13 cellular contexts compared by ENCODE assay signal in the genomic region with DNA sequence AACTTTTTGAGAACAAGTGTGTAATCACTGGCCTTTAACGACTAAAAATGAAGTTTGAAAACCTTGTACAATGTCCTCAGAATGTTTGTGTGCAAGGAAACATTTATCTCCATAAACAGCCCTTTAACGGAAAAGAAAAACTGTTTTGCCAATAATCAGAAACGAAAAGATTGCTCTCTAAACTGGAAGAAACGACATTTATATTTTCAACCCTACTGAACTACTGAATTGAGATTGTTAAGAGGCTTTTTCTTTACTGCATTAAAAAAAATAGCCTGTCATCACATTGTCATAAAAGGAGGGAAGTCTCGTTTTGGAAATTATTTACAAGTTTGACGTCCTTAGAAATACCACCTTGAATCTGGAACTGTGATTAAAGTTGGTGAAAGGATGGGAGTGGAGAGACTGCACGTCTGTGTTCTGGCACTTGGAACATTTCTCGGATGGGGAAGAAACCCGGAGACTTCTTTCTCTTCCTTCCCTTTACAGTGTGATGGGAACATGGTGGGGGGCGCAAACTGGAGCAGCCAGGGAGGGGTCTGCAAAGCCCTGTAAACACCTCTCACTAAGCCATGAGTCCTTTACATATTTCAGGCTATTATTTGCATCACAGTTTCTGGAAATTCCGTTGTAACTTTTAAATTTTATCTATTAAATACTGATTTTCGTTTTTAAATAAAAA.
A peak's percentile ranks its signal among the peaks of the same experiment; 100 is the strongest.
DNase-seq lines count a peak whose midpoint lies in the region; ATAC-seq, FAIRE-seq and TF ChIP-seq lines count a peak whose summit lies in the region.
"Had no signal": no experiment of that assay in that cellular context is flagged by ENCODE, and none has a peak within 500 bp of the region (broad histone marks: within the 10 kb centered on the region; RNA-seq: fewer than 3 reads in every experiment).

No MANE protein-coding gene starts in this region.

- ATAC-seq in K562, result no peak
- ATAC-seq in GM18867 (IDR thresholded peaks at IDR 0.05; ENCODE audit: unreplicated experiment), result no peak

- POLR2A ChIA-PET in K562 (lab: Yijun Ruan, JAX), result no interaction called here
- POLR2A ChIA-PET in CD8-positive, alpha-beta memory T cell (lab: Charles Lee), result no interaction called here

- no peak overlapping the region for H2AFZ ChIP-seq in K562 (ENCODE audit: low read depth, low read length)

- intact Hi-C loops in K562 (cut with micrococcal nuclease), result no loop called here

- H3K36me3 ChIP-seq in K562 (ENCODE audit: control insufficient read depth, insufficient read depth, low read length), result no peaks in the 10 kb centered on the region
- no peaks in the 10 kb centered on the region for H3K36me3 ChIP-seq in CD8-positive, alpha-beta memory T cell (ENCODE audit: insufficient read depth, low read length)

- no peak overlapping the region for H3K4me2 ChIP-seq in K562 (ENCODE audit: insufficient read depth, low read length)

- peaks cover 44 to 89% of the 10 kb centered on the region in 2 donors for H3K27me3 Mint-ChIP-seq in CD8-positive, alpha-beta memory T cell

- 0% methylated on average over 12 of the region's 12 CpGs for WGBS in K562 (ENCODE audit: insufficient coverage, low coverage, missing lambda C conversion rate)

- CTCF ChIA-PET in K562 (lab: Yijun Ruan, JAX; ENCODE audit: low intra/inter-chr PET ratio), result no interaction called here
- CTCF ChIA-PET in CD8-positive, alpha-beta memory T cell (lab: Charles Lee), result no interaction called here

- no peak overlapping the region for H3K4me3 ChIP-seq in K562
- H3K4me3 ChIP-seq in CD8-positive, alpha-beta memory T cell (ENCODE audit: low read length), result no peak overlapping the region

- no peak for TF ChIP-seq CTCF in K562 (IDR thresholded peaks at IDR 0.05 in 2 of 3, conservative IDR thresholded peaks at IDR 0.05 in 1 of 3; ENCODE audit: insufficient read depth in 2 of 3, low read depth in 1 of 3, low read length in 3 of 3)

- in situ Hi-C loops in K562 (cut with MboI), result no loop called here

- H3K36me3 Mint-ChIP-seq in CD8-positive, alpha-beta memory T cell, result peaks cover 0 to 4% (median 0%) of the 10 kb centered on the region in 3 donors

- H3K27ac ChIP-seq in K562 (ENCODE audit: extremely low read depth, low read depth, low read length), result no peak overlapping the region
- H3K27ac ChIP-seq in CD8-positive, alpha-beta memory T cell (ENCODE audit: low read depth, low read length), result no peak overlapping the region

- peaks cover 40 to 42% of the 10 kb centered on the region in 2 experiments for H3K27me3 ChIP-seq in K562 (ENCODE audit: control insufficient read depth in 2 of 2, insufficient read depth in 2 of 2, low read length in 2 of 2)
- peaks cover 10% of the 10 kb centered on the region for H3K27me3 ChIP-seq in CD8-positive, alpha-beta memory T cell (ENCODE audit: insufficient read depth, low read length, poor library complexity, severe bottlenecking)

- peaks cover 0 to 7% (median 0%) of the 10 kb centered on the region in 5 donors for H3K9me3 Mint-ChIP-seq in CD8-positive, alpha-beta memory T cell

- TF ChIP-seq POLR2A in K562 (conservative IDR thresholded peaks at IDR 0.05), result no peak

- H3K9me3 ChIP-seq in K562 (replicated peaks; ENCODE audit: control insufficient read depth, insufficient read depth, low read depth, low read length), result no peaks in the 10 kb centered on the region
- no peaks in the 10 kb centered on the region for H3K9me3 ChIP-seq in CD8-positive, alpha-beta memory T cell (ENCODE audit: low read length)

- no peaks in the 10 kb centered on the region for H3K9me1 ChIP-seq in K562 (ENCODE audit: control insufficient read depth, insufficient read depth, low read length)

- TF ChIP-seq EP300 in K562 (IDR thresholded peaks at IDR 0.05; ENCODE audit: low read length), result no peak

- H4K20me1 ChIP-seq in K562 (replicated peaks; ENCODE audit: control insufficient read depth, insufficient read depth, low read length), result no peaks in the 10 kb centered on the region; the same call in 1 of the 2 replicates

- peak; percentile 50 for FAIRE-seq in GM18507 (lab: Jason Lieb, UNC)
- no peak for FAIRE-seq in K562 (lab: Jason Lieb, UNC)
- FAIRE-seq: GM12892, H54 had no signal

- TF ChIP-seq RAD21 in K562 (CRISPR knock-in tag; conservative IDR thresholded peaks at IDR 0.05 in 1 of 2, IDR thresholded peaks at IDR 0.05 in 1 of 2), result no peak

- H3K9ac ChIP-seq in K562 (ENCODE audit: insufficient read depth in 1 of 2, low read depth in 2 of 2, low read length in 2 of 2), result no peak overlapping the region

- no peak overlapping the region for H3K4me3 Mint-ChIP-seq in CD8-positive, alpha-beta memory T cell

- H3K4me1 Mint-ChIP-seq in CD8-positive, alpha-beta memory T cell, result peaks cover 0 to 4% (median 3%) of the 10 kb centered on the region in 3 donors

- peaks cover 0 to 6% of the 10 kb centered on the region in 2 experiments; a peak in 1 of 5 replicates for H3K4me1 ChIP-seq in K562 (replicated peaks in 1 of 2; ENCODE audit: control insufficient read depth in 2 of 2, insufficient read depth in 2 of 2, low read length in 2 of 2)
- H3K4me1 ChIP-seq in CD8-positive, alpha-beta memory T cell (ENCODE audit: insufficient read depth, low read length), result no peaks in the 10 kb centered on the region

- H3K79me2 ChIP-seq in K562 (ENCODE audit: control insufficient read depth, insufficient read depth, low read length), result no peaks in the 10 kb centered on the region

- DNase-seq in GM18507 (ENCODE audit: extremely low spot score, insufficient read length, low read depth), result no peak
- DNase-seq in OCI-M1 (lab: John Stamatoyannopoulos, UW), result peak; percentile 4
- DNase-seq in K562 (ENCODE audit: extremely low read depth in 1 of 4, low spot score in 3 of 4), result no peak
- DNase-seq in retina, result peak; percentile 36
- no peak for DNase-seq in CD8-positive, alpha-beta memory T cell
- no peak for DNase-seq in COLO829 (ENCODE audit: low spot score)
- DNase-seq: Calu3, DMS79 treated with DMSO at 0.1 percent for 48 hours, EL, KBM-7 had no signal

- no TSS peak for BruUV-seq in K562 (replicated peaks; lab: Mats Ljungman, UMichigan)

- no peak overlapping the region for H3K27ac Mint-ChIP-seq in CD8-positive, alpha-beta memory T cell

TF ChIP-seq in K562, 482 proteins besides CTCF, POLR2A, EP300 and RAD21:
- TF ChIP-seq ZNF584 (CRISPR knock-in tag; IDR thresholded peaks at IDR 0.05; ENCODE audit: low read depth), result no peak
- TF ChIP-seq CBX2 (IDR thresholded peaks at IDR 0.05; ENCODE audit: insufficient read depth, low read length, poor library complexity, severe bottlenecking), result peak; percentile 49

Comparison
In these comparisons a context has a peak if more than half of its experiments do, and no peak if none do; other contexts are left out.
1. DNase-seq: peak in OCI-M1 (single experiment) and retina (single experiment); none in GM18507 (single experiment), K562 (0 of 4), CD8-positive, alpha-beta memory T cell (0 of 5) and COLO829 (single experiment).